ENCODE assay signal across 16 cellular contexts in the genomic region with DNA sequence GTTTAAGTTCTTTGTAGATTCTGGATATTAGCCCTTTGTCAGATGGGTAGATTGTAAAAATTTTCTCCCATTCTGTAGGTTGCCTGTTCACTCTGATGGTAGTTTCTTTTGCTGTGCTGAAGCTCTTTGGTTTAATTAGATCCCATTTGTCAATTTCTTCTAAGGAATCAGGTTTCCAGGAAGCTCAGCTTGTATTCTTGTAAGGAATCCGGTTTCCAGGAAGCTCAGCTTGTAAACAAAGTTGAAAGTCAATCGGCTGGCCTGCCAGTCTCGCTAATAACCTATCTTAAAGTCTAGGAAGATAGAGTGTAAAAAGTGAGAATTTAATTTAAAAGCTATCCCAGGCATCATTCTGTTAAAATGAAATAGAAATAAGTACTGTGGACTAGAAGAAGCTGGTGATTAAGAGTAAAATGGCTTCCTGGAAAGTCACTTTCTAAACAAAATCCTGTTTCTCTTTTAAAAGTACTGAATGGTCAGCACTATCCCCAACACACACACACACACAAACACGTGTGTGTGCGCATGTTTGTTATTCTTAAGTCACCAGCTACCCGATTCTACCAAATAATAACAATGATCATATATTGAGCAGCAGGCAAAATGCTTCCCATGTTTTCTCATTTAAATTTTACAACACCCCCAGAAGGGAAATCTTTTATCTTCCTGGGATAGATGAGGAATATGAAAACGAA.
A peak's percentile ranks its signal among the peaks of the same experiment; 100 is the strongest.
DNase-seq lines count a peak whose midpoint lies in the region; ATAC-seq and TF ChIP-seq lines count a peak whose summit lies in the region.
"Had no signal": no experiment of that assay in that cellular context is flagged by ENCODE, and none has a peak within 500 bp of the region (broad histone marks: within the 10 kb centered on the region; RNA-seq: fewer than 3 reads in every experiment).

No MANE protein-coding gene starts in this region.

- H2AK5ac ChIP-seq in H9 (ENCODE audit: insufficient read length, low read length): no peak overlapping the region

- WGBS in H9 (ENCODE audit: extremely low coverage, insufficient read length, low lambda C conversion rate): no CpG with 5 or more reads among the region's 7 CpGs

- H3K36me3 Mint-ChIP-seq in H9 (ENCODE audit: insufficient read depth in 1 of 3, low read depth in 3 of 3): no peaks in the 10 kb centered on the region

- no peak overlapping the region for H3K9ac ChIP-seq in parathyroid adenoma
- H3K9ac ChIP-seq in H9 (ENCODE audit: extremely low read depth, insufficient read length, low read length): no peak overlapping the region
- H3K9ac ChIP-seq: BLaER1 treated with 17β-estradiol and CSF1 and Interleukin-3, amounts not matched to agents 10 nM and 100 nM had no signal

- no peak overlapping the region for H3K56ac ChIP-seq in H9 (ENCODE audit: insufficient read length, low read depth, low read length)

- H3K4me1 ChIP-seq in parathyroid adenoma (no peaks in the 10 kb centered on the region), H9 (ENCODE audit: insufficient read depth, low read length) (no peaks in the 10 kb centered on the region; the same call in 1 of the 2 replicates)
- H3K4me1 ChIP-seq: BLaER1 treated with 17β-estradiol and CSF1 and Interleukin-3, amounts not matched to agents 10 nM and 100 nM; esophagus muscularis mucosa had no signal

- H3K36me3 ChIP-seq in parathyroid adenoma (ENCODE audit: control insufficient read depth, insufficient read depth, low read length): no peaks in the 10 kb centered on the region
- H3K36me3 ChIP-seq: BLaER1 treated with 17β-estradiol and CSF1 and Interleukin-3, amounts not matched to agents 10 nM and 100 nM; esophagus muscularis mucosa had no signal

- H4K91ac ChIP-seq in H9 (ENCODE audit: insufficient read length, low read depth, low read length): no peak overlapping the region

- H4K5ac ChIP-seq in H9 (ENCODE audit: insufficient read length, low read depth, low read length): no peak overlapping the region

- H2BK5ac ChIP-seq in H9 (ENCODE audit: insufficient read length, low read length): no peak overlapping the region

- H3T11ph ChIP-seq in H9 (ENCODE audit: low read length): no peak overlapping the region

- no peak overlapping the region; a peak in 1 of 7 replicates for H3K27ac Mint-ChIP-seq in H9
- H3K27ac Mint-ChIP-seq: activated CD8-positive, alpha-beta T cell treated with anti-CD3 and anti-CD28 coated beads, Interleukin-2, amount 10 ng/mL, durations not matched to agents 7 days and 5 days had no signal

- no peak overlapping the region for H4K8ac ChIP-seq in H9 (replicated peaks; ENCODE audit: insufficient read length, low read depth, low read length)

- H3K27me3 Mint-ChIP-seq in H9 (ENCODE audit: low read depth): no peaks in the 10 kb centered on the region

- no peak overlapping the region for H2BK12ac ChIP-seq in H9 (ENCODE audit: insufficient read length, low read depth, low read length)

- H3K4me2 ChIP-seq in parathyroid adenoma (ENCODE audit: low read length): no peak overlapping the region
- H3K4me2 ChIP-seq in H9 (ENCODE audit: insufficient read depth, insufficient read length, low read length): no peak overlapping the region
- H3K4me2 ChIP-seq: BLaER1 treated with 17β-estradiol and CSF1 and Interleukin-3, amounts not matched to agents 10 nM and 100 nM had no signal

- no peaks in the 10 kb centered on the region for H4K20me1 ChIP-seq in H9 (ENCODE audit: control insufficient read depth, insufficient read depth, insufficient read length)
- H4K20me1 ChIP-seq: BLaER1 treated with 17β-estradiol and CSF1 and Interleukin-3, amounts not matched to agents 10 nM and 100 nM had no signal

- H3K4me3 ChIP-seq in fibroblast of pulmonary artery (replicated peaks; ENCODE audit: low read depth, low read length): no peak overlapping the region
- no peak overlapping the region for H3K4me3 ChIP-seq in parathyroid adenoma (ENCODE audit: low read depth, low read length)
- H3K4me3 ChIP-seq: BLaER1 treated with 17β-estradiol and CSF1 and Interleukin-3, amounts not matched to agents 10 nM and 100 nM; esophagus muscularis mucosa; SK-N-MC had no signal

- no peak overlapping the region for H3K23ac ChIP-seq in H9 (ENCODE audit: insufficient read length, low read depth, low read length)

- DNase-seq in HT-29 (ENCODE audit: low spot score) (peak; percentile 59), fibroblast of pulmonary artery (ENCODE audit: low read depth) (peak; percentile 64), Right ventricle myocardium superior (no peak), H9 (no peak)
- DNase-seq: activated CD8-positive, alpha-beta T cell treated with anti-CD3 and anti-CD28 coated beads, Interleukin-2, amount 10 ng/mL, durations not matched to agents 7 days and 5 days; aorta; cortex of kidney; DMS153; NCI-H2171 treated with DMSO at 0.1 percent for 48 hours had no signal

- H3K9me3 ChIP-seq in parathyroid adenoma (ENCODE audit: control insufficient read depth, low read length) (no peaks in the 10 kb centered on the region), H9 (ENCODE audit: control insufficient read depth, low read depth, low read length) (no peaks in the 10 kb centered on the region)
- H3K9me3 ChIP-seq: esophagus muscularis mucosa had no signal

- H3K4me3 Mint-ChIP-seq in H9: no peak overlapping the region
- H3K4me3 Mint-ChIP-seq: activated CD8-positive, alpha-beta T cell treated with anti-CD3 and anti-CD28 coated beads, Interleukin-2, amount 10 ng/mL, durations not matched to agents 7 days and 5 days had no signal

- H3K18ac ChIP-seq in H9 (ENCODE audit: insufficient read length, low read depth, low read length): no peak overlapping the region

- H2BK15ac ChIP-seq in H9 (ENCODE audit: low read depth, low read length): no peak overlapping the region

- peak overlapping the region; percentile 79 for H3K27ac ChIP-seq in VCaP
- H3K27ac ChIP-seq in parathyroid adenoma: no peak overlapping the region
- no peak overlapping the region for H3K27ac ChIP-seq in H9 (ENCODE audit: insufficient read length, low read depth, low read length)
- H3K27ac ChIP-seq: BLaER1 treated with 17β-estradiol and CSF1 and Interleukin-3, amounts not matched to agents 10 nM and 100 nM; esophagus muscularis mucosa; SK-N-MC had no signal

- TF ChIP-seq CTCF in VCaP (conservative IDR thresholded peaks at IDR 0.05) (no peak), fibroblast of pulmonary artery (IDR thresholded peaks at IDR 0.05; ENCODE audit: low read length, missing control alignments) (no peak), parathyroid adenoma (IDR thresholded peaks at IDR 0.05) (no peak), H9 (conservative IDR thresholded peaks at IDR 0.05) (no peak)

- intact Hi-C loops in Right ventricle myocardium superior (cut with DNase I): no loop called here

- peak overlapping the region; percentile 33 for H2AFZ ChIP-seq in parathyroid adenoma
- no peak overlapping the region for H2AFZ ChIP-seq in H9 (ENCODE audit: low read length)

- peaks cover 5 to 8% of the 10 kb centered on the region in 2 experiments for H3K4me1 Mint-ChIP-seq in H9

- H2BK120ac ChIP-seq in H9 (ENCODE audit: low read depth, low read length, poor library complexity, severe bottlenecking): no peak overlapping the region

- peaks cover 0 to 4% of the 10 kb centered on the region in 2 experiments; a peak in 2 of 5 replicates for H3K9me3 Mint-ChIP-seq in H9

- no peak overlapping the region for H2BK20ac ChIP-seq in H9 (ENCODE audit: low read depth, low read length, poor library complexity, severe bottlenecking)

- no peak overlapping the region for H3K4ac ChIP-seq in H9 (ENCODE audit: low read depth, low read length)

- H3K23me2 ChIP-seq in H9 (ENCODE audit: insufficient read length, low read depth, low read length, poor library complexity, severe bottlenecking): no peaks in the 10 kb centered on the region

- no peaks in the 10 kb centered on the region for H3K79me1 ChIP-seq in H9 (ENCODE audit: insufficient read depth, low read depth, low read length, poor library complexity, severe bottlenecking)

- H3K27me3 ChIP-seq in parathyroid adenoma (ENCODE audit: control insufficient read depth, insufficient read depth, low read length): no peaks in the 10 kb centered on the region
- no peaks in the 10 kb centered on the region for H3K27me3 ChIP-seq in H9 (ENCODE audit: insufficient read depth, low read length)
- H3K27me3 ChIP-seq: BLaER1 treated with 17β-estradiol and CSF1 and Interleukin-3, amounts not matched to agents 10 nM and 100 nM; esophagus muscularis mucosa had no signal

- ATAC-seq in Right ventricle myocardium superior (ENCODE audit: poor library complexity) (no peak), GM21717 (IDR thresholded peaks at IDR 0.05; ENCODE audit: unreplicated experiment) (no peak), GM19463 (IDR thresholded peaks at IDR 0.05; ENCODE audit: unreplicated experiment) (no peak)
- ATAC-seq: activated CD8-positive, alpha-beta T cell treated with anti-CD3 and anti-CD28 coated beads, Interleukin-2, amount 10 ng/mL, durations not matched to agents 7 days and 5 days had no signal

- no peaks in the 10 kb centered on the region for H3K79me2 ChIP-seq in parathyroid adenoma
- H3K79me2 ChIP-seq in H9 (ENCODE audit: insufficient read depth, low read length): no peaks in the 10 kb centered on the region

- no peak overlapping the region for H3K14ac ChIP-seq in H9 (ENCODE audit: insufficient read depth, low read length)

Comparison
In these comparisons a context has a peak if more than half of its experiments do, and no peak if none do; other contexts are left out.
1. DNase-seq: peak in HT-29 (single experiment) and fibroblast of pulmonary artery (single experiment); none in Right ventricle myocardium superior (single experiment) and H9 (single experiment).